In genomic region chr3:152402698-152403456, GRCh38 we compare ENCODE assay signal across 9 cellular contexts.
DNase-seq lines count a peak whose midpoint lies in the region; ATAC-seq and TF ChIP-seq lines count a peak whose summit lies in the region.
"Had no signal": no experiment of that assay in that cellular context is flagged by ENCODE, and none has a peak within 500 bp of the region (broad histone marks: within the 10 kb centered on the region; RNA-seq: fewer than 3 reads in every experiment).

No MANE protein-coding gene starts in this region.

- no peak overlapping the region for H3K4me3 Mint-ChIP-seq in CD14-positive monocyte
- peak overlapping the region; percentile 26 for H3K4me3 Mint-ChIP-seq in activated naive CD8-positive, alpha-beta T cell treated with anti-CD3 and anti-CD28 coated beads for 36 hours

- H3K27ac ChIP-seq in mesenchymal stem cell (ENCODE audit: low read length, poor library complexity, severe bottlenecking), result peak overlapping the region; percentile 36
- H3K27ac ChIP-seq in SJCRH30, result no peak overlapping the region

- H2AK5ac ChIP-seq in mesenchymal stem cell (ENCODE audit: low read length, severe bottlenecking), result no peak overlapping the region

- H2BK120ac ChIP-seq in mesenchymal stem cell (ENCODE audit: low read depth, low read length), result no peak overlapping the region

- no peak for TF ChIP-seq CTCF in CD14-positive monocyte (IDR thresholded peaks at IDR 0.05)

- H4K91ac ChIP-seq in mesenchymal stem cell (ENCODE audit: low read length), result no peak overlapping the region

- H3K4me1 Mint-ChIP-seq in CD14-positive monocyte, result peaks cover 54% of the 10 kb centered on the region
- peaks cover 86% of the 10 kb centered on the region for H3K4me1 Mint-ChIP-seq in activated naive CD8-positive, alpha-beta T cell treated with anti-CD3 and anti-CD28 coated beads for 36 hours

- no peak overlapping the region for H2BK5ac ChIP-seq in mesenchymal stem cell (ENCODE audit: low read depth, low read length, poor library complexity, severe bottlenecking)

- H3K4me3 ChIP-seq in mesenchymal stem cell (ENCODE audit: insufficient read depth in 1 of 2, low read depth in 1 of 2, low read length in 2 of 2) (no peak overlapping the region), SJCRH30 (no peak overlapping the region)

- H3K9me3 ChIP-seq in mesenchymal stem cell (ENCODE audit: control insufficient read depth, low read length) (no peaks in the 10 kb centered on the region), SJCRH30 (replicated peaks) (no peaks in the 10 kb centered on the region)

- no peak overlapping the region for H3K14ac ChIP-seq in mesenchymal stem cell (ENCODE audit: low read length in 2 of 2)

- 42% methylated on average over 4 of the region's 5 CpGs for WGBS in mesenchymal stem cell

- no peaks in the 10 kb centered on the region for H3K9me3 Mint-ChIP-seq in CD14-positive monocyte
- H3K9me3 Mint-ChIP-seq in activated naive CD8-positive, alpha-beta T cell treated with anti-CD3 and anti-CD28 coated beads for 36 hours, result peaks cover 3% of the 10 kb centered on the region

- no peak overlapping the region for H3K9ac ChIP-seq in mesenchymal stem cell (ENCODE audit: low read length)

- H3K4ac ChIP-seq in mesenchymal stem cell (ENCODE audit: low read depth in 1 of 2, low read length in 2 of 2), result no peak overlapping the region

- intact Hi-C loops in CD14-positive monocyte (cut with micrococcal nuclease), result no loop called here

- no peaks in the 10 kb centered on the region for H3K79me1 ChIP-seq in mesenchymal stem cell (replicated peaks; ENCODE audit: low read length, poor library complexity, severe bottlenecking)

- DNase-seq in CD14-positive monocyte (ENCODE audit: low spot score) (no peak), mesenchymal stem cell (peak; percentile 83), COR-L47 (lab: John Stamatoyannopoulos, UW) (no peak), SJCRH30 (no peak)
- DNase-seq in activated naive CD8-positive, alpha-beta T cell treated with anti-CD3 and anti-CD28 coated beads for 36 hours, result no peak
- no peak for DNase-seq in stimulated activated CD4-positive, alpha-beta T cell treated with anti-CD3 and anti-CD28 coated beads, Interleukin-12 subunit alpha, Interleukin-12 subunit beta, amount 100 ng/mL, for 4 hours
- DNase-seq: stimulated activated CD8-positive, alpha-beta memory T cell treated with anti-CD3 and anti-CD28 coated beads, Interleukin-4, amount 100 ng/mL, for 48 hours had no signal

- H4K8ac ChIP-seq in mesenchymal stem cell (ENCODE audit: low read length), result no peak overlapping the region

- H2AFZ ChIP-seq in mesenchymal stem cell (ENCODE audit: low read depth, low read length), result no peak overlapping the region

- no peak overlapping the region for H3K18ac ChIP-seq in mesenchymal stem cell (ENCODE audit: low read depth in 1 of 2, low read length in 2 of 2)

- no peak overlapping the region for H3K23ac ChIP-seq in mesenchymal stem cell (ENCODE audit: low read length in 2 of 2)

- peaks cover 6% of the 10 kb centered on the region for H3K4me1 ChIP-seq in mesenchymal stem cell (ENCODE audit: control insufficient read depth, insufficient read depth, low read depth, low read length)
- H3K4me1 ChIP-seq in SJCRH30, result no peaks in the 10 kb centered on the region

- no peak overlapping the region for H3K4me2 ChIP-seq in mesenchymal stem cell (ENCODE audit: low read length, poor library complexity, severe bottlenecking)

- ATAC-seq in HG02610 (IDR thresholded peaks at IDR 0.05; ENCODE audit: unreplicated experiment) (peak; percentile 37), HG02840 (IDR thresholded peaks at IDR 0.05; ENCODE audit: low FRiP score, unreplicated experiment) (no peak)

- H3K36me3 ChIP-seq in mesenchymal stem cell (ENCODE audit: control insufficient read depth in 1 of 2, insufficient read depth in 2 of 2, low read depth in 1 of 2, low read length in 2 of 2), result no peaks in the 10 kb centered on the region
- no peaks in the 10 kb centered on the region for H3K36me3 ChIP-seq in SJCRH30

- H3K36me3 Mint-ChIP-seq in CD14-positive monocyte, result peaks cover 13 to 14% of the 10 kb centered on the region in 2 donors
- peaks cover 53% of the 10 kb centered on the region for H3K36me3 Mint-ChIP-seq in activated naive CD8-positive, alpha-beta T cell treated with anti-CD3 and anti-CD28 coated beads for 36 hours

- no peaks in the 10 kb centered on the region for H3K27me3 Mint-ChIP-seq in CD14-positive monocyte (ENCODE audit: low read depth in 3 of 3)
- H3K27me3 Mint-ChIP-seq in activated naive CD8-positive, alpha-beta T cell treated with anti-CD3 and anti-CD28 coated beads for 36 hours, result no peaks in the 10 kb centered on the region

- peak overlapping the region; percentile 44 to 84 (median 62) for H3K27ac Mint-ChIP-seq in CD14-positive monocyte
- H3K27ac Mint-ChIP-seq in activated naive CD8-positive, alpha-beta T cell treated with anti-CD3 and anti-CD28 coated beads for 36 hours, result peak overlapping the region; percentile 85

- H2BK12ac ChIP-seq in mesenchymal stem cell (ENCODE audit: low read length in 2 of 2), result no peak overlapping the region

- H3K27me3 ChIP-seq in mesenchymal stem cell (ENCODE audit: control insufficient read depth in 1 of 2, insufficient read depth in 1 of 2, low read length in 2 of 2) (no peaks in the 10 kb centered on the region), SJCRH30 (no peaks in the 10 kb centered on the region)

- no peak overlapping the region for H2BK15ac ChIP-seq in mesenchymal stem cell (ENCODE audit: low read depth, poor library complexity, severe bottlenecking)
